Comparison of ENCODE assay signal across 19 cellular contexts in the genomic region with DNA sequence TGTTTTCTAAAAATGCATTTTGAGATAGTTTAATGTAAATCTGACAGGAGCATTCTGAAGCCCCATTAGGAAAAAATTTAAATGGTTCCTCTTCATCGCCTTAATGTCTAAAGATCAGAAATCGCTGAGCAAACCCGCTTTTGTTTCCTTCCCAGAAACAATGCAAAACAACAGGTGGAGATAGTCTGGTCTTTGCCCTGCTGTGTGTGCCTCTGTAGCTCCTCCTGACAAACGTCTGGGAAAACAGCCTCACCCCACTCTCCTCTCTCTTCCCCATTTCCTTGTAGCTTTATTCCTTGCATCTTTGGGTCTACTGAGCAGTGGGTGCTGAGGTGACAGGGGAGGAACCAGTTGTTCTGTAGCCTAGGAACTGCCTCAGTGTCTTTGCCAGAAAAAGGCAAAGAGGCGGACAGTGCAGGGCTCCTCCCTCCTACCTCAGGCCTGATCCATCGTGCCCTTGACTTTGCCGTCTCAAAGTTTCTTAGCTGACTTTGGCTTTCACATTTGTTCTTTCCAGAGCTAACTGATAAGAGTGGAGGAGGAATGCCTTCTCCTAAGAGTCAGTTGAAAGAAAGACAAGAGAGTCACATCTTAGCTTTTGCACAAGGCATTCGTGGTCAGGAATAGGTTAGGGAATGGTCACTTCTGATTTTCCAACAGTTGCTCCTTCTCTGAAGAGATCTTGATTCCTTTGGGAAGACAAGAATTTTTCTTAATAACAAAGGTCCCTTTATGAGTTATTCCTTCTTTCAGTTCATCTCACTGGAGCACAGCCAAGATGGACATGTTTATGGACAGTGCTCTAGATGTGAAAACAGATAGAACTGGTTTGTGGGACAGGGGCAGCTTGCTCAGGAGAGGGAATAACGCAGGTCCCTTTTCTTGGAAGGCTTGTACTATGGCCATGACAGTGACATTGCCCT. TPM values are rescaled to one million over a fixed set of nuclear protein-coding genes. Genes with fewer than 3 reads are reported as not detected.
DNase-seq lines count a peak whose midpoint lies in the region; ATAC-seq and TF ChIP-seq lines count a peak whose summit lies in the region.
"Had no signal": no experiment of that assay in that cellular context is flagged by ENCODE, and none has a peak within 500 bp of the region (broad histone marks: within the 10 kb centered on the region; RNA-seq: fewer than 3 reads in every experiment).

No MANE protein-coding gene starts in this region.

- TF ChIP-seq CTCF in 22Rv1 (IDR thresholded peaks at IDR 0.05) (no peak), mammary epithelial cell (conservative IDR thresholded peaks at IDR 0.05 in 1 of 2, IDR thresholded peaks at IDR 0.05 in 1 of 2; ENCODE audit: extremely low read depth in 1 of 2, insufficient read depth in 1 of 2, low read depth in 1 of 2, low read length in 2 of 2) (no peak), mucosa of descending colon (IDR thresholded peaks at IDR 0.05) (no peak)

- no TSS peak for BruUV-seq in mammary epithelial cell (replicated peaks; lab: Mats Ljungman, UMichigan)

- H3K79me2 ChIP-seq in mammary epithelial cell (ENCODE audit: insufficient read depth, low read length), result no peaks in the 10 kb centered on the region

- in situ Hi-C loops in mammary epithelial cell (cut with MboI; ENCODE audit: low sequenced_read_pairs in 2 of 2), result no loop called here

- H3K27me3 Mint-ChIP-seq in natural killer cell treated with Interleukin-12 subunit alpha and Interleukin-12 subunit beta and Interleukin-15 and Interleukin-18, amount 100 ng/mL, for 72 hours, result no peaks in the 10 kb centered on the region

- peak; percentile 93 for ATAC-seq in mucosa of descending colon
- no peak for ATAC-seq in natural killer cell treated with Interleukin-12 subunit alpha and Interleukin-12 subunit beta and Interleukin-15 and Interleukin-18, amount 100 ng/mL, for 72 hours

- H3K27ac ChIP-seq in 22Rv1 (peak overlapping the region; percentile 38), mammary epithelial cell (ENCODE audit: insufficient read depth, low read depth, low read length) (no peak overlapping the region)
- H3K27ac ChIP-seq: cardiac muscle cell, SK-N-MC, uterus had no signal

- H3K4me1 ChIP-seq in mammary epithelial cell (ENCODE audit: insufficient read depth, low read length) (peaks cover 5% of the 10 kb centered on the region), mucosa of descending colon (ENCODE audit: low read depth) (peaks cover 3% of the 10 kb centered on the region)
- H3K4me1 ChIP-seq: uterus had no signal

- intact Hi-C loops in mammary epithelial cell (cut with micrococcal nuclease) (no loop called here), mucosa of descending colon (cut with DNase I, micrococcal nuclease) (no loop called here)

- no peak overlapping the region for H3K4me3 Mint-ChIP-seq in natural killer cell treated with Interleukin-12 subunit alpha and Interleukin-12 subunit beta and Interleukin-15 and Interleukin-18, amount 100 ng/mL, for 72 hours

- CTCF ChIA-PET in mammary epithelial cell (lab: Charles Lee; ENCODE audit: low non-redundant PET), result no interaction called here

- H3K36me3 ChIP-seq in mammary epithelial cell (ENCODE audit: insufficient read depth, low read length) (no peaks in the 10 kb centered on the region), mucosa of descending colon (ENCODE audit: low read depth) (no peaks in the 10 kb centered on the region)
- H3K36me3 ChIP-seq: cardiac muscle cell, uterus had no signal

- dilution Hi-C loops in mammary epithelial cell (cut with HindIII; ENCODE audit: low sequenced_read_pairs), result no loop called here

- H3K9me3 ChIP-seq in mammary epithelial cell (replicated peaks; ENCODE audit: insufficient read depth, low read length), result no peaks in the 10 kb centered on the region
- no peaks in the 10 kb centered on the region for H3K9me3 ChIP-seq in mucosa of descending colon
- H3K9me3 ChIP-seq: uterus had no signal

- peak overlapping the region; percentile 64 for H2AFZ ChIP-seq in mammary epithelial cell (ENCODE audit: low read depth, low read length)

- H3K4me1 Mint-ChIP-seq in natural killer cell treated with Interleukin-12 subunit alpha and Interleukin-12 subunit beta and Interleukin-15 and Interleukin-18, amount 100 ng/mL, for 72 hours (ENCODE audit: low read depth in 2 of 2), result no peaks in the 10 kb centered on the region

- DNase-seq in NCI-H226, result peak; percentile 20
- peak; percentile 23 for DNase-seq in mammary epithelial cell
- peak in 1 of 3 donors; percentile 13 for DNase-seq in mucosa of descending colon
- no peak for DNase-seq in iPS-NIHi11 (ENCODE audit: low spot score)
- DNase-seq in natural killer cell treated with Interleukin-12 subunit alpha and Interleukin-12 subunit beta and Interleukin-15 and Interleukin-18, amount 100 ng/mL, for 72 hours (ENCODE audit: low spot score), result no peak
- DNase-seq in glomerular visceral epithelial cell (ENCODE audit: extremely low spot score), result no peak
- no peak for DNase-seq in activated naive CD4-positive, alpha-beta T cell treated with anti-CD3 and anti-CD28 coated beads, Interleukin-2, amount 50 U/mL, for 16 hours
- DNase-seq: ACHN; activated effector memory CD4-positive, alpha-beta T cell treated with anti-CD3 and anti-CD28 coated beads, Interleukin-2, amount 50 U/mL, for 16 hours; MV-4-11; NCI-H2171 treated with DMSO at 0.1 percent for 48 hours; NK-92 treated with Interleukin-12 subunit alpha and Interleukin-12 subunit beta, amount 100 ng/mL, for 24 hours; stimulated activated CD4-positive, alpha-beta T cell treated with anti-CD3 and anti-CD28 coated beads, Interleukin-4, amount 100 ng/mL, for 4 hours; uterus had no signal

- H3K9ac ChIP-seq in mammary epithelial cell (ENCODE audit: insufficient read depth, low read length), result no peak overlapping the region

- H3K4me2 ChIP-seq in mammary epithelial cell (ENCODE audit: insufficient read depth, low read depth, low read length), result peak overlapping the region; percentile 25

- no peaks in the 10 kb centered on the region for H3K36me3 Mint-ChIP-seq in natural killer cell treated with Interleukin-12 subunit alpha and Interleukin-12 subunit beta and Interleukin-15 and Interleukin-18, amount 100 ng/mL, for 72 hours

- 44% methylated on average over 9 of the region's 9 CpGs for WGBS in mammary epithelial cell (ENCODE audit: low coverage, missing lambda C conversion rate)

- no peaks in the 10 kb centered on the region for H3K9me3 Mint-ChIP-seq in natural killer cell treated with Interleukin-12 subunit alpha and Interleukin-12 subunit beta and Interleukin-15 and Interleukin-18, amount 100 ng/mL, for 72 hours

- no peaks in the 10 kb centered on the region for H3K27me3 ChIP-seq in mammary epithelial cell (ENCODE audit: insufficient read depth, low read length)
- H3K27me3 ChIP-seq: cardiac muscle cell, uterus had no signal

- no peaks in the 10 kb centered on the region for H4K20me1 ChIP-seq in mammary epithelial cell (ENCODE audit: insufficient read depth, low read length)

- H3K4me3 ChIP-seq in mammary epithelial cell (replicated peaks in 1 of 3; ENCODE audit: insufficient read depth in 1 of 3, low read depth in 2 of 3, low read length in 3 of 3) (no peak overlapping the region), mucosa of descending colon (no peak overlapping the region)
- H3K4me3 ChIP-seq: cardiac muscle cell, SK-N-MC, uterus had no signal

- no peak overlapping the region for H3K27ac Mint-ChIP-seq in natural killer cell treated with Interleukin-12 subunit alpha and Interleukin-12 subunit beta and Interleukin-15 and Interleukin-18, amount 100 ng/mL, for 72 hours

RNA-seq across cellular contexts. Expression of gene SYT11, which starts 24.9 kb away (rescaled TPM):
- total RNA-seq in mammary epithelial cell (under 1 TPM; 0.12 to 0.33 TPM), mucosa of descending colon (10 to 100 TPM in 1 of 3 donors, 1 to 10 TPM in 2; 1.6 to 18.4 (median 3.2) TPM)
- 0.11 TPM for polyA plus RNA-seq in mammary epithelial cell
- polyA minus RNA-seq in mammary epithelial cell, result not detected
- 10 to 100 TPM; 29.3 to 43.9 TPM for total RNA-seq in natural killer cell treated with Interleukin-12 subunit alpha and Interleukin-12 subunit beta and Interleukin-15 and Interleukin-18, amount 100 ng/mL, for 72 hours

RNA-seq across cellular contexts. Expression of gene RIT1, which starts 26.9 kb away (rescaled TPM):
- 10 to 100 TPM; 23.5 to 31.3 TPM for total RNA-seq in mammary epithelial cell
- polyA plus RNA-seq in mammary epithelial cell, result 22.1 TPM
- polyA minus RNA-seq in mammary epithelial cell, result 30.6 TPM
- total RNA-seq in mucosa of descending colon, result 10 to 100 TPM; 21.8 to 29.7 (median 23.5) TPM
- 10 to 100 TPM; 29.4 to 40.2 TPM for total RNA-seq in natural killer cell treated with Interleukin-12 subunit alpha and Interleukin-12 subunit beta and Interleukin-15 and Interleukin-18, amount 100 ng/mL, for 72 hours

RNA-seq across cellular contexts. Expression of gene GON4L, which starts 27.3 kb away (rescaled TPM):
- total RNA-seq in mammary epithelial cell, result 10 to 100 TPM; 29.8 to 39.6 TPM
- polyA plus RNA-seq in mammary epithelial cell, result 14.7 TPM
- 53.2 TPM for polyA minus RNA-seq in mammary epithelial cell
- total RNA-seq in mucosa of descending colon, result 10 to 100 TPM; 38.7 to 63.0 (median 54.3) TPM
- 100 to 1,000 TPM in 1 of 2 donors, 10 to 100 TPM in 1; 91.0 to 124 TPM for total RNA-seq in natural killer cell treated with Interleukin-12 subunit alpha and Interleukin-12 subunit beta and Interleukin-15 and Interleukin-18, amount 100 ng/mL, for 72 hours

RNA-seq across cellular contexts. Expression of gene KHDC4, which starts 49.9 kb away (rescaled TPM):
- total RNA-seq in mammary epithelial cell (10 to 100 TPM; 35.3 to 56.5 TPM), mucosa of descending colon (10 to 100 TPM; 52.9 to 59.5 (median 58.6) TPM)
- polyA plus RNA-seq in mammary epithelial cell, result 28.9 TPM
- 41.3 TPM for polyA minus RNA-seq in mammary epithelial cell
- 10 to 100 TPM; 47.6 to 96.0 TPM for total RNA-seq in natural killer cell treated with Interleukin-12 subunit alpha and Interleukin-12 subunit beta and Interleukin-15 and Interleukin-18, amount 100 ng/mL, for 72 hours

RNA-seq across cellular contexts. Expression of gene RXFP4, which starts 57.1 kb away (rescaled TPM):
- total RNA-seq in mammary epithelial cell (not detected), mucosa of descending colon (1 to 10 TPM; 1.2 to 4.2 (median 3.3) TPM)
- polyA plus RNA-seq in mammary epithelial cell, result 0.07 TPM
- not detected for polyA minus RNA-seq in mammary epithelial cell
- total RNA-seq in natural killer cell treated with Interleukin-12 subunit alpha and Interleukin-12 subunit beta and Interleukin-15 and Interleukin-18, amount 100 ng/mL, for 72 hours, result not detected
- total RNA-seq: activated CD8-positive, alpha-beta memory T cell treated with anti-CD3 and anti-CD28 coated beads for 36 hours; kidney epithelial cell; uterus had no signal
- polyA plus RNA-seq: cardiac muscle cell had no signal

Comparison
In these comparisons a context has a peak if more than half of its experiments do, and no peak if none do; other contexts are left out.
1. DNase-seq: peak in NCI-H226 (single experiment) and mammary epithelial cell (single experiment); none in iPS-NIHi11 (single experiment), natural killer cell treated with Interleukin-12 subunit alpha and Interleukin-12 subunit beta and Interleukin-15 and Interleukin-18, amount 100 ng/mL, for 72 hours (single experiment), glomerular visceral epithelial cell (single experiment) and activated naive CD4-positive, alpha-beta T cell treated with anti-CD3 and anti-CD28 coated beads, Interleukin-2, amount 50 U/mL, for 16 hours (single experiment).